In genomic region chr4:184628103-184628502, GRCh38 we compare ENCODE assay signal across 17 cellular contexts.
"Had no signal": no experiment of that assay in that cellular context is flagged by ENCODE, and none has a peak within 500 bp of the region (broad histone marks: within the 10 kb centered on the region; RNA-seq: fewer than 3 reads in every experiment).

No MANE protein-coding gene starts in this region.

- FAIRE-seq: bronchial epithelial cell, small intestine had no signal

- H3K4me1 ChIP-seq: ascending aorta, right atrium auricular region had no signal

- H3K27ac ChIP-seq: ascending aorta, right atrium auricular region had no signal

- H3K4me3 Mint-ChIP-seq: activated CD4-positive, alpha-beta memory T cell treated with anti-CD3 and anti-CD28 coated beads for 36 hours; activated naive CD8-positive, alpha-beta T cell treated with anti-CD3 and anti-CD28 coated beads, Interleukin-2, amount 50 U/mL, for 24 hours; activated T-cell treated with anti-CD3 and anti-CD28 coated beads, Interleukin-2, amount 50 U/mL, for 4 hours; nephron; stimulated activated naive CD8-positive, alpha-beta T cell treated with anti-CD3 and anti-CD28 coated beads, Interleukin-15, Interleukin-2, amounts not matched to agents 100 ng/mL and 50 ng/mL, for 24 hours; T-helper 2 cell treated with Interferon-gamma antibody and Interleukin-4, amounts not matched to agents 5 μg/mL and 100 μg/mL, for 36 hours; type B pancreatic cell had no signal

- H3K9me3 ChIP-seq: ascending aorta, right atrium auricular region had no signal

- H3K27me3 Mint-ChIP-seq: activated CD4-positive, alpha-beta memory T cell treated with anti-CD3 and anti-CD28 coated beads for 36 hours; activated naive CD8-positive, alpha-beta T cell treated with anti-CD3 and anti-CD28 coated beads, Interleukin-2, amount 50 U/mL, for 24 hours; stimulated activated naive CD8-positive, alpha-beta T cell treated with anti-CD3 and anti-CD28 coated beads, Interleukin-15, Interleukin-2, amounts not matched to agents 100 ng/mL and 50 ng/mL, for 24 hours; type B pancreatic cell had no signal

- H3K27me3 ChIP-seq: ascending aorta, right atrium auricular region had no signal

- H3K9me3 Mint-ChIP-seq: activated CD4-positive, alpha-beta memory T cell treated with anti-CD3 and anti-CD28 coated beads for 36 hours; activated naive CD8-positive, alpha-beta T cell treated with anti-CD3 and anti-CD28 coated beads, Interleukin-2, amount 50 U/mL, for 24 hours; activated T-cell treated with anti-CD3 and anti-CD28 coated beads, Interleukin-2, amount 50 U/mL, for 4 hours; nephron; T-helper 2 cell treated with Interferon-gamma antibody and Interleukin-4, amounts not matched to agents 5 μg/mL and 100 μg/mL, for 36 hours; type B pancreatic cell had no signal

- H3K4me3 ChIP-seq: ascending aorta, right atrium auricular region had no signal

- ATAC-seq: activated naive CD8-positive, alpha-beta T cell treated with anti-CD3 and anti-CD28 coated beads, Interleukin-2, amount 50 U/mL, for 24 hours; activated T-cell treated with anti-CD3 and anti-CD28 coated beads, Interleukin-2, amount 50 U/mL, for 4 hours had no signal

- H3K27ac Mint-ChIP-seq: activated naive CD8-positive, alpha-beta T cell treated with anti-CD3 and anti-CD28 coated beads, Interleukin-2, amount 50 U/mL, for 24 hours; stimulated activated naive CD8-positive, alpha-beta T cell treated with anti-CD3 and anti-CD28 coated beads, Interleukin-15, Interleukin-2, amounts not matched to agents 100 ng/mL and 50 ng/mL, for 24 hours; T-helper 2 cell treated with Interferon-gamma antibody and Interleukin-4, amounts not matched to agents 5 μg/mL and 100 μg/mL, for 36 hours; type B pancreatic cell had no signal

- DNase-seq: activated CD4-positive, alpha-beta memory T cell treated with anti-CD3 and anti-CD28 coated beads for 36 hours; activated CD4-positive, alpha-beta T cell treated with anti-CD3 and anti-CD28 coated beads for 1 hour; activated gamma-delta T cell treated with Interleukin-2 at 50 U/mL for 16 hours; activated naive CD8-positive, alpha-beta T cell treated with anti-CD3 and anti-CD28 coated beads, Interleukin-2, amount 50 U/mL, for 24 hours; activated T-cell treated with anti-CD3 and anti-CD28 coated beads, Interleukin-2, amount 50 U/mL, for 4 hours; glutamatergic neuron; hypothalamus; kidney glomerular epithelial cell; nucleus accumbens; small intestine had no signal
